21 cellular contexts compared by ENCODE assay signal in genomic region chr5:173568703-173569102, GRCh38. TPM values are rescaled to one million over a fixed set of nuclear protein-coding genes. Genes with fewer than 3 reads are reported as not detected.
DNase-seq lines count a peak whose midpoint lies in the region; ATAC-seq and TF ChIP-seq lines count a peak whose summit lies in the region.
"Had no signal": no experiment of that assay in that cellular context is flagged by ENCODE, and none has a peak within 500 bp of the region (broad histone marks: within the 10 kb centered on the region; RNA-seq: fewer than 3 reads in every experiment).

No MANE protein-coding gene starts in this region.

- H3K9me2 ChIP-seq in PC-3 (replicated peaks; ENCODE audit: low read length): no peaks in the 10 kb centered on the region

- no peak for TF ChIP-seq CTCF in HEK293 (tag by site-specific recombination; IDR thresholded peaks at IDR 0.05)
- TF ChIP-seq CTCF in VCaP (conservative IDR thresholded peaks at IDR 0.05): no peak
- TF ChIP-seq CTCF in coronary artery (IDR thresholded peaks at IDR 0.05): no peak
- TF ChIP-seq CTCF in PC-3 (conservative IDR thresholded peaks at IDR 0.05; ENCODE audit: low read depth, low read length): no peak

- H3K4me2 ChIP-seq in PC-3 (ENCODE audit: low read length): no peak overlapping the region
- H3K4me2 ChIP-seq: A549; BLaER1 treated with 17β-estradiol and CSF1 and Interleukin-3, amounts not matched to agents 10 nM and 100 nM had no signal

- H3K4me1 ChIP-seq in HEK293 (ENCODE audit: control insufficient read depth, insufficient read depth, low read length): 0 out of 2 replicates have a peak, but pooled peaks cover 3% of the 10 kb centered on the region
- peaks cover 30% of the 10 kb centered on the region for H3K4me1 ChIP-seq in PC-3 (ENCODE audit: insufficient read depth, low read length)
- H3K4me1 ChIP-seq: BE2C had no signal

- H3K27me3 ChIP-seq in PC-3 (ENCODE audit: low read length): no peaks in the 10 kb centered on the region
- H3K27me3 ChIP-seq: BLaER1 treated with 17β-estradiol and CSF1 and Interleukin-3, amounts not matched to agents 10 nM and 100 nM had no signal

- CTCF ChIA-PET in HEK293 (lab: Yijun Ruan, JAX): interaction anchor here (0.7 kb wide), 1 partner anchor 87 kb away, joined by 3 read pairs; no protein-coding TSS in a partner anchor
- CTCF ChIA-PET in PC-3 (lab: Charles Lee): no interaction called here

- POLR2A ChIA-PET in HEK293 (lab: Yijun Ruan, JAX) (no interaction called here), PC-3 (lab: Charles Lee; ENCODE audit: unreplicated experiment) (no interaction called here)

- H3K27ac ChIP-seq in HEK293 (ENCODE audit: extremely low read depth, low read depth, low read length) (no peak overlapping the region), VCaP (peak overlapping the region; percentile 90), coronary artery (no peak overlapping the region), PC-3 (ENCODE audit: low read length) (no peak overlapping the region)
- H3K27ac ChIP-seq: BLaER1 treated with 17β-estradiol and CSF1 and Interleukin-3, amounts not matched to agents 10 nM and 100 nM; GM23248 had no signal

- H3K36me3 ChIP-seq in HEK293 (ENCODE audit: control insufficient read depth in 2 of 2, insufficient read depth in 1 of 2, low read length in 2 of 2) (no peaks in the 10 kb centered on the region), PC-3 (ENCODE audit: low read depth, low read length) (no peaks in the 10 kb centered on the region)
- H3K36me3 ChIP-seq: BE2C had no signal

- no peaks in the 10 kb centered on the region for H4K20me1 ChIP-seq in PC-3 (ENCODE audit: low read length)
- H4K20me1 ChIP-seq: BLaER1 treated with 17β-estradiol and CSF1 and Interleukin-3, amounts not matched to agents 10 nM and 100 nM had no signal

- intact Hi-C loops in PC-3 (cut with micrococcal nuclease): loop anchor here (5.0 kb wide), 1 partner anchor 96 kb away; no protein-coding TSS in a partner anchor

- H3K9me3 ChIP-seq in HEK293 (ENCODE audit: control insufficient read depth, insufficient read depth, low read depth, low read length) (no peaks in the 10 kb centered on the region), PC-3 (ENCODE audit: low read length) (no peaks in the 10 kb centered on the region)
- H3K9me3 ChIP-seq: BE2C had no signal

- peaks cover 6% of the 10 kb centered on the region for H3F3A ChIP-seq in PC-3 (ENCODE audit: low read length, unreplicated experiment)

- H3K4me3 ChIP-seq in HEK293 (ENCODE audit: low read depth, low read length): no peak overlapping the region
- no peak overlapping the region for H3K4me3 ChIP-seq in coronary artery
- H3K4me3 ChIP-seq in PC-3 (ENCODE audit: low read length): no peak overlapping the region
- H3K4me3 ChIP-seq: A549; BLaER1 treated with 17β-estradiol and CSF1 and Interleukin-3, amounts not matched to agents 10 nM and 100 nM; GM23248 had no signal

- no peaks in the 10 kb centered on the region for H3K79me2 ChIP-seq in PC-3 (ENCODE audit: low read length)

- DNase-seq in coronary artery (ENCODE audit: low spot score): peak; percentile 7
- DNase-seq in activated T-cell treated with anti-CD3 and anti-CD28 coated beads, Interleukin-2, amount 50 U/mL, for 1 hour: no peak
- no peak for DNase-seq in PC-3
- no peak for DNase-seq in GF-D8 (lab: John Stamatoyannopoulos, UW)
- DNase-seq: 8988T; ACHN; AML-193; BE2C; Calu3; CD4-positive, alpha-beta memory T cell; COR-L47; DMS53; DMS79 treated with DMSO at 0.1 percent for 48 hours; GM23248; H9; HFFc6 had no signal

- no peak overlapping the region for H3K9ac ChIP-seq in PC-3 (ENCODE audit: low read length)
- H3K9ac ChIP-seq: BLaER1 treated with 17β-estradiol and CSF1 and Interleukin-3, amounts not matched to agents 10 nM and 100 nM; GM23248 had no signal

- no peak for ATAC-seq in PC-3
- ATAC-seq: A549, HCT116 had no signal

- no TSS peak for BruUV-seq in PC-3 (replicated peaks; lab: Mats Ljungman, UMichigan)

- no peak overlapping the region for H2AFZ ChIP-seq in PC-3 (ENCODE audit: low read length)
- H2AFZ ChIP-seq: GM23248 had no signal

TF ChIP-seq in HEK293, 187 proteins besides CTCF, POLR2A, EP300 and RAD21:
- TF ChIP-seq TRIM28 (IDR thresholded peaks at IDR 0.05; ENCODE audit: borderline replicate concordance, low read length) (0 out of 2 replicates have a peak, but pooled peaks have one; percentile 20), ZNF280D (tag by site-specific recombination; IDR thresholded peaks at IDR 0.05) (peak; percentile 83), ZNF549 (tag by site-specific recombination; IDR thresholded peaks at IDR 0.05) (no peak), SETDB1 (IDR thresholded peaks at IDR 0.05; ENCODE audit: insufficient read length, low read length) (peak; percentile 81), ZNF580 (tag by site-specific recombination; IDR thresholded peaks at IDR 0.05) (0 out of 2 replicates have a peak, but pooled peaks have one; percentile 35), ZNF544 (tag by site-specific recombination; IDR thresholded peaks at IDR 0.05) (no peak)

RNA-seq across cellular contexts. Expression of gene BOD1, which starts 47.7 kb away (rescaled TPM):
- total RNA-seq in PC-3 (2014; rRNA removed): 153 and 160 TPM in 2 replicates
